Comparison of ENCODE assay signal across 25 cellular contexts in the genomic region with DNA sequence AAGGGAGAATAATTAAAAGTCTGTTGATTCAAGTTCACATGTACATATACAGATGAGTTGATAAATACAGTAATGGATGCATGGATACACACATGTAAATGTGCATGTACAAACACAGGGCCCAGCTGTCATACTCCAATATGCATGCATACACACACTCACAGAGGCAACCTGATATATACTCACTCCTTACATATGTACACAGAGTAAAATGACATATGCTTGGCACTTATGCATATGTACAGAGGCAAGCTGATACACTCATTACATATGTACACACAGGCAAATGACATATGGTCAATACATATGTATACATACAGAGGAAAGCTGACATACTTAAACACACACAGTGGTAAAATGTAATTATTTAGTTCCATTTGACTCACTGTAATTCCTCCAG. TPM values are rescaled to one million over a fixed set of nuclear protein-coding genes. Genes with fewer than 3 reads are reported as not detected.
DNase-seq lines count a peak whose midpoint lies in the region; ATAC-seq, FAIRE-seq and TF ChIP-seq lines count a peak whose summit lies in the region.
"Had no signal": no experiment of that assay in that cellular context is flagged by ENCODE, and none has a peak within 500 bp of the region (broad histone marks: within the 10 kb centered on the region; RNA-seq: fewer than 3 reads in every experiment).

No MANE protein-coding gene starts in this region.

- intact Hi-C loops in psoas muscle (cut with DNase I), result no loop called here

- H3K36me3 ChIP-seq in psoas muscle (ENCODE audit: insufficient read depth in 1 of 2, low read depth in 1 of 2) (no peaks in the 10 kb centered on the region), HAP-1 (replicated peaks) (no peaks in the 10 kb centered on the region)
- H3K36me3 ChIP-seq: BE2C had no signal

- in situ Hi-C loops in HAP-1 (cut with MboI; ENCODE audit: low sequenced_read_pairs), result no loop called here

- peak; percentile 82 for FAIRE-seq in H54 (lab: Jason Lieb, UNC)
- FAIRE-seq: GM12878, GM19239, HTR-8/SVneo had no signal

- TF ChIP-seq CTCF in psoas muscle (IDR thresholded peaks at IDR 0.05), result no peak

- H3K27ac ChIP-seq in angular gyrus (ENCODE audit: low read depth, low read length) (peak overlapping the region; percentile 53), psoas muscle (peak overlapping the region; percentile 58)

- TF ChIP-seq POLR2A in H54 (IDR thresholded peaks at IDR 0.05; ENCODE audit: low read depth, low read length), result no peak

- H3K27me3 ChIP-seq in psoas muscle (ENCODE audit: insufficient read depth in 3 of 3, low read length in 2 of 3) (no peaks in the 10 kb centered on the region), HAP-1 (ENCODE audit: low read depth) (no peaks in the 10 kb centered on the region)
- H3K27me3 ChIP-seq: BE2C had no signal

- H3K9me3 ChIP-seq in psoas muscle (no peaks in the 10 kb centered on the region), HAP-1 (no peaks in the 10 kb centered on the region)
- H3K9me3 ChIP-seq: BE2C, SK-N-SH had no signal

- H3K4me1 ChIP-seq in psoas muscle (peaks cover 43% of the 10 kb centered on the region), HAP-1 (peaks cover 7% of the 10 kb centered on the region)
- H3K4me1 ChIP-seq: BE2C had no signal

- no peak overlapping the region for H3K4me3 ChIP-seq in psoas muscle
- no peak overlapping the region for H3K4me3 ChIP-seq in HAP-1
- H3K4me3 ChIP-seq: GM12878, GM23338 had no signal

- ATAC-seq in psoas muscle, result peak; percentile 24 to 67 (median 54)
- ATAC-seq: GM12878, GM23338 had no signal

- DNase-seq in NCI-H2171 treated with DMSO at 0.1 percent for 48 hours (lab: John Stamatoyannopoulos, UW) (peak; percentile 33), NCI-H2171 (lab: John Stamatoyannopoulos, UW) (no peak), H54 (ENCODE audit: insufficient read length, low spot score) (no peak), psoas muscle (no peak), NCI-H345 treated with DMSO at 0.1 percent for 48 hours (lab: John Stamatoyannopoulos, UW; ENCODE audit: unreplicated experiment) (no peak), HAP-1 (ENCODE audit: low spot score in 2 of 2) (no peak)
- DNase-seq: BE2C; CD4-positive, CD25-positive, alpha-beta regulatory T cell; COR-L47; DMS153; EL; Kasumi-1; MM.1S; NCI-H1105; NCI-H1694; NCI-H2227 treated with DMSO at 0.1 percent for 48 hours; NCI-H524 treated with DMSO at 0.1 percent for 48 hours; OCI-M1; SHP77 treated with DMSO at 0.1 percent for 48 hours; SK-N-SH had no signal

RNA-seq across cellular contexts. Expression of a gene that starts 7.2 kb away (rescaled TPM):
- under 1 TPM in 3 of 4 donors, not detected in 1; 0.29 to 0.56 (median 0.30) TPM for total RNA-seq in psoas muscle
- polyA plus RNA-seq in psoas muscle, result under 1 TPM in 2 of 3 donors, not detected in 1; 0.07 to 0.08 TPM
- polyA plus RNA-seq: CD4-positive, CD25-positive, alpha-beta regulatory T cell had no signal

RNA-seq across cellular contexts. Expression of a gene that starts 38.8 kb away (rescaled TPM):
- 10 to 100 TPM; 15.2 to 59.4 (median 32.6) TPM for total RNA-seq in psoas muscle
- 10 to 100 TPM; 17.4 to 25.6 (median 25.2) TPM for polyA plus RNA-seq in psoas muscle
